In the genomic region with DNA sequence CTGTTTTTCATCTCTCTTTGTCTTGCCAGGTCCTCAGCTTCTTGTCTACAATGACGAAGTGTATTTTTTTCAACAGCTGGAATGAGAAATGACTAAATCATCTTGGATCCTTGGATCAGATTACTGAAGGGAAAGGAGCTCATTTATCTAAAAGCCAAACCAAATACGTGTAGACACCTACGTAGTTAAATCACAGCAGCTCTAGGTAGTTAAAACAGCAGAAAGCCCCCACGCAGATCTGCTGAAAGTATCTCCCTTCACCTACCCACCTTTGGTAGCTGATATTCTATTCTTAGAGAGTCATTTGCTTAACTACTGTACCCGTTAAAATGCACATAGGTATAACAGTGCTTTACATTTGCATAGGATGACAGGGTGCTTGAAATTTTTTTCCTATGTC, we compare ENCODE assay signal across 1 cellular context.
TF ChIP-seq lines count a peak whose summit lies in the region.

No MANE protein-coding gene starts in this region.

TF ChIP-seq in GM12878, 131 proteins besides CTCF, POLR2A, EP300 and RAD21:
- no peak for TF ChIP-seq RUNX3 (IDR thresholded peaks at IDR 0.05; ENCODE audit: low read length)
- no peak for TF ChIP-seq TARDBP (IDR thresholded peaks at IDR 0.05; ENCODE audit: borderline replicate concordance)
- no peak for TF ChIP-seq CREB1 (IDR thresholded peaks at IDR 0.05; ENCODE audit: low read depth)
- no peak for TF ChIP-seq SREBF1 (IDR thresholded peaks at IDR 0.05; ENCODE audit: low read length)
- TF ChIP-seq, protein P1, sequence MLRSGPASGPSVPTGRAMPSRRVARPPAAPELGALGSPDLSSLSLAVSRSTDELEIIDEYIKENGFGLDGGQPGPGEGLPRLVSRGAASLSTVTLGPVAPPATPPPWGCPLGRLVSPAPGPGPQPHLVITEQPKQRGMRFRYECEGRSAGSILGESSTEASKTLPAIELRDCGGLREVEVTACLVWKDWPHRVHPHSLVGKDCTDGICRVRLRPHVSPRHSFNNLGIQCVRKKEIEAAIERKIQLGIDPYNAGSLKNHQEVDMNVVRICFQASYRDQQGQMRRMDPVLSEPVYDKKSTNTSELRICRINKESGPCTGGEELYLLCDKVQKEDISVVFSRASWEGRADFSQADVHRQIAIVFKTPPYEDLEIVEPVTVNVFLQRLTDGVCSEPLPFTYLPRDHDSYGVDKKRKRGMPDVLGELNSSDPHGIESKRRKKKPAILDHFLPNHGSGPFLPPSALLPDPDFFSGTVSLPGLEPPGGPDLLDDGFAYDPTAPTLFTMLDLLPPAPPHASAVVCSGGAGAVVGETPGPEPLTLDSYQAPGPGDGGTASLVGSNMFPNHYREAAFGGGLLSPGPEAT (IDR thresholded peaks at IDR 0.05; ENCODE audit: low read depth) = no peak
- TF ChIP-seq, protein P2, sequence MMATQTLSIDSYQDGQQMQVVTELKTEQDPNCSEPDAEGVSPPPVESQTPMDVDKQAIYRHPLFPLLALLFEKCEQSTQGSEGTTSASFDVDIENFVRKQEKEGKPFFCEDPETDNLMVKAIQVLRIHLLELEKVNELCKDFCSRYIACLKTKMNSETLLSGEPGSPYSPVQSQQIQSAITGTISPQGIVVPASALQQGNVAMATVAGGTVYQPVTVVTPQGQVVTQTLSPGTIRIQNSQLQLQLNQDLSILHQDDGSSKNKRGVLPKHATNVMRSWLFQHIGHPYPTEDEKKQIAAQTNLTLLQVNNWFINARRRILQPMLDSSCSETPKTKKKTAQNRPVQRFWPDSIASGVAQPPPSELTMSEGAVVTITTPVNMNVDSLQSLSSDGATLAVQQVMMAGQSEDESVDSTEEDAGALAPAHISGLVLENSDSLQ (IDR thresholded peaks at IDR 0.05) = no peak
- TF ChIP-seq RB1 (IDR thresholded peaks at IDR 0.05; ENCODE audit: borderline replicate concordance) = no peak
- TF ChIP-seq CBX5 (IDR thresholded peaks at IDR 0.05; ENCODE audit: low read depth) = no peak
- no peak for TF ChIP-seq ZNF217 (IDR thresholded peaks at IDR 0.05)
- TF ChIP-seq, protein P3, sequence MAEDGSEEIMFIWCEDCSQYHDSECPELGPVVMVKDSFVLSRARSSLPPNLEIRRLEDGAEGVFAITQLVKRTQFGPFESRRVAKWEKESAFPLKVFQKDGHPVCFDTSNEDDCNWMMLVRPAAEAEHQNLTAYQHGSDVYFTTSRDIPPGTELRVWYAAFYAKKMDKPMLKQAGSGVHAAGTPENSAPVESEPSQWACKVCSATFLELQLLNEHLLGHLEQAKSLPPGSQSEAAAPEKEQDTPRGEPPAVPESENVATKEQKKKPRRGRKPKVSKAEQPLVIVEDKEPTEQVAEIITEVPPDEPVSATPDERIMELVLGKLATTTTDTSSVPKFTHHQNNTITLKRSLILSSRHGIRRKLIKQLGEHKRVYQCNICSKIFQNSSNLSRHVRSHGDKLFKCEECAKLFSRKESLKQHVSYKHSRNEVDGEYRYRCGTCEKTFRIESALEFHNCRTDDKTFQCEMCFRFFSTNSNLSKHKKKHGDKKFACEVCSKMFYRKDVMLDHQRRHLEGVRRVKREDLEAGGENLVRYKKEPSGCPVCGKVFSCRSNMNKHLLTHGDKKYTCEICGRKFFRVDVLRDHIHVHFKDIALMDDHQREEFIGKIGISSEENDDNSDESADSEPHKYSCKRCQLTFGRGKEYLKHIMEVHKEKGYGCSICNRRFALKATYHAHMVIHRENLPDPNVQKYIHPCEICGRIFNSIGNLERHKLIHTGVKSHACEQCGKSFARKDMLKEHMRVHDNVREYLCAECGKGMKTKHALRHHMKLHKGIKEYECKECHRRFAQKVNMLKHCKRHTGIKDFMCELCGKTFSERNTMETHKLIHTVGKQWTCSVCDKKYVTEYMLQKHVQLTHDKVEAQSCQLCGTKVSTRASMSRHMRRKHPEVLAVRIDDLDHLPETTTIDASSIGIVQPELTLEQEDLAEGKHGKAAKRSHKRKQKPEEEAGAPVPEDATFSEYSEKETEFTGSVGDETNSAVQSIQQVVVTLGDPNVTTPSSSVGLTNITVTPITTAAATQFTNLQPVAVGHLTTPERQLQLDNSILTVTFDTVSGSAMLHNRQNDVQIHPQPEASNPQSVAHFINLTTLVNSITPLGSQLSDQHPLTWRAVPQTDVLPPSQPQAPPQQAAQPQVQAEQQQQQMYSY (CRISPR knock-in tag; IDR thresholded peaks at IDR 0.05) = no peak
- TF ChIP-seq IRF4 (IDR thresholded peaks at IDR 0.05; ENCODE audit: low read depth, low read length) = no peak
- TF ChIP-seq MYC (IDR thresholded peaks at IDR 0.05; ENCODE audit: insufficient read depth, insufficient read length, insufficient replicate concordance, low read length, severe bottlenecking) = no peak
- TF ChIP-seq RAD51 (IDR thresholded peaks at IDR 0.05) = no peak
- TF ChIP-seq ZNF207 (IDR thresholded peaks at IDR 0.05; ENCODE audit: borderline replicate concordance) = no peak
- no peak for TF ChIP-seq KDM1A (IDR thresholded peaks at IDR 0.05; ENCODE audit: borderline replicate concordance)
- TF ChIP-seq, protein P4, sequence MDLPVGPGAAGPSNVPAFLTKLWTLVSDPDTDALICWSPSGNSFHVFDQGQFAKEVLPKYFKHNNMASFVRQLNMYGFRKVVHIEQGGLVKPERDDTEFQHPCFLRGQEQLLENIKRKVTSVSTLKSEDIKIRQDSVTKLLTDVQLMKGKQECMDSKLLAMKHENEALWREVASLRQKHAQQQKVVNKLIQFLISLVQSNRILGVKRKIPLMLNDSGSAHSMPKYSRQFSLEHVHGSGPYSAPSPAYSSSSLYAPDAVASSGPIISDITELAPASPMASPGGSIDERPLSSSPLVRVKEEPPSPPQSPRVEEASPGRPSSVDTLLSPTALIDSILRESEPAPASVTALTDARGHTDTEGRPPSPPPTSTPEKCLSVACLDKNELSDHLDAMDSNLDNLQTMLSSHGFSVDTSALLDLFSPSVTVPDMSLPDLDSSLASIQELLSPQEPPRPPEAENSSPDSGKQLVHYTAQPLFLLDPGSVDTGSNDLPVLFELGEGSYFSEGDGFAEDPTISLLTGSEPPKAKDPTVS (IDR thresholded peaks at IDR 0.05; ENCODE audit: low read depth, low read length) = no peak
- TF ChIP-seq CHD1 (IDR thresholded peaks at IDR 0.05; ENCODE audit: low read depth, low read length) = no peak
- no peak for TF ChIP-seq ATF7 (IDR thresholded peaks at IDR 0.05; ENCODE audit: low read depth)
- no peak for TF ChIP-seq BRCA1 (IDR thresholded peaks at IDR 0.05; ENCODE audit: low read depth, low read length)
- no peak for TF ChIP-seq FOXK2 (IDR thresholded peaks at IDR 0.05)
